Comparison of ENCODE assay signal across 26 cellular contexts in genomic region chr18:23879966-23880565, GRCh38.
"Had no signal": no experiment of that assay in that cellular context is flagged by ENCODE, and none has a peak within 500 bp of the region (broad histone marks: within the 10 kb centered on the region; RNA-seq: fewer than 3 reads in every experiment).

No MANE protein-coding gene starts in this region.

- H3K9me3 ChIP-seq: ovary, psoas muscle, right lobe of liver, sigmoid colon, suprapubic skin, testis, tibial artery, transverse colon, upper lobe of right lung, uterus had no signal

- H3K27me3 ChIP-seq: neural progenitor cell, ovary, right lobe of liver, sigmoid colon, suprapubic skin, testis, tibial artery, transverse colon, upper lobe of right lung, uterus had no signal

- H3K36me3 ChIP-seq: neural progenitor cell, ovary, right lobe of liver, sigmoid colon, transverse colon, upper lobe of right lung, uterus had no signal

- H3K27ac ChIP-seq: neural progenitor cell, ovary, psoas muscle, right lobe of liver, sigmoid colon, suprapubic skin, testis, tibial artery, transverse colon, upper lobe of right lung, uterus had no signal

- H3K4me2 ChIP-seq: neural progenitor cell had no signal

- DNase-seq: natural killer cell; occipital lobe; ovary; posterior cingulate gyrus; psoas muscle; right lobe of liver; sigmoid colon; small intestine; stimulated activated CD4-positive, alpha-beta T cell treated with anti-CD3 and anti-CD28 coated beads, Interleukin-15, amount 100 ng/mL, for 24 hours; stimulated activated CD4-positive, alpha-beta T cell treated with anti-CD3 and anti-CD28 coated beads, Interleukin-2, amount 100 ng/mL, for 24 hours; stimulated activated CD4-positive, alpha-beta T cell treated with anti-CD3 and anti-CD28 coated beads, Interleukin-2, amount 100 ng/mL, for 48 hours; stimulated activated CD4-positive, alpha-beta T cell treated with anti-CD3 and anti-CD28 coated beads, Interleukin-4, amount 100 ng/mL, for 24 hours; stimulated activated naive CD4-positive, alpha-beta T cell; stimulated activated naive CD8-positive, alpha-beta T cell treated with anti-CD3 and anti-CD28 coated beads, Interleukin-15, amount 100 ng/mL, for 72 hours; stimulated activated naive CD8-positive, alpha-beta T cell treated with anti-CD3 and anti-CD28 coated beads, Interleukin-15, Interleukin-2, amounts not matched to agents 100 U/mL and 50 U/mL, for 24 hours; substantia nigra; testis; tibial artery; transverse colon; upper lobe of right lung; uterus had no signal

- H3K9ac ChIP-seq: neural progenitor cell, parathyroid adenoma had no signal

- FAIRE-seq: small intestine had no signal

- ATAC-seq: natural killer cell; psoas muscle; right cardiac atrium; right lobe of liver; stimulated activated memory B cell treated with anti-CD40 and anti-IgM and Interleukin-4, amounts not matched to agents 10 μg/mL and 1 μg/mL and 100 μg/mL, for 72 hours; stimulated activated naive CD8-positive, alpha-beta T cell treated with anti-CD3 and anti-CD28 coated beads, Interleukin-15, amount 100 ng/mL, for 72 hours; stimulated activated naive CD8-positive, alpha-beta T cell treated with anti-CD3 and anti-CD28 coated beads, Interleukin-15, Interleukin-2, amounts not matched to agents 100 U/mL and 50 U/mL, for 24 hours; upper lobe of right lung had no signal

- H3K4me1 ChIP-seq: psoas muscle had no signal

- H3K79me2 ChIP-seq: parathyroid adenoma had no signal

- H3K4me3 ChIP-seq: neural progenitor cell, ovary, psoas muscle, right lobe of liver, sigmoid colon, suprapubic skin, testis, tibial artery, transverse colon, upper lobe of right lung, uterus had no signal

- H2AFZ ChIP-seq: neural progenitor cell, parathyroid adenoma had no signal
